1 cellular context compared by ENCODE assay signal in the genomic region with DNA sequence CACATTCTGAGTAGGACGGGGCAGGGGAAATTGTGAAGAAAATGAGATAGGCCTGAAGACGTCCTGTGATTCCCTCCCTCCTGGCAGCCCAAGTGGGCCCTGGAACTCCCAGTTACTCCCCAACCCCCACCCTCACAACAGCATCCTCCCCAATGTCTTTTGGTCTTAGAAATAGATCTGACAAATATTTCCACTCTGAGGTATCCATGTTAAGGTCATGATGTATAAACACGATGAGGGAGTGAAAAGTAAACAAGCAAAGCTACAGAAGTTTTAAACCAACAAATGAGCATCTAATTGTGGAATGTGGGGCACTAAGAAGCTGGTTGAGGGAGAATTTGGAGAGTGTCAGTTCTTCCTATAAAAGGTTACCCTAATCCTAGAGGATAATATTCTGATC.
A peak's percentile ranks its signal among the peaks of the same experiment; 100 is the strongest.
TF ChIP-seq lines count a peak whose summit lies in the region.

No MANE protein-coding gene starts in this region.

TF ChIP-seq in HepG2, 621 proteins besides CTCF, POLR2A, EP300 and RAD21 (continued from another document):
- TF ChIP-seq, protein P1, sequence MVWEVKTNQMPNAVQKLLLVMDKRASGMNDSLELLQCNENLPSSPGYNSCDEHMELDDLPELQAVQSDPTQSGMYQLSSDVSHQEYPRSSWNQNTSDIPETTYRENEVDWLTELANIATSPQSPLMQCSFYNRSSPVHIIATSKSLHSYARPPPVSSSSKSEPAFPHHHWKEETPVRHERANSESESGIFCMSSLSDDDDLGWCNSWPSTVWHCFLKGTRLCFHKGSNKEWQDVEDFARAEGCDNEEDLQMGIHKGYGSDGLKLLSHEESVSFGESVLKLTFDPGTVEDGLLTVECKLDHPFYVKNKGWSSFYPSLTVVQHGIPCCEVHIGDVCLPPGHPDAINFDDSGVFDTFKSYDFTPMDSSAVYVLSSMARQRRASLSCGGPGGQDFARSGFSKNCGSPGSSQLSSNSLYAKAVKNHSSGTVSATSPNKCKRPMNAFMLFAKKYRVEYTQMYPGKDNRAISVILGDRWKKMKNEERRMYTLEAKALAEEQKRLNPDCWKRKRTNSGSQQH (CRISPR knock-in tag; IDR thresholded peaks at IDR 0.05; ENCODE audit: low read depth) = no peak
- TF ChIP-seq, protein P2, sequence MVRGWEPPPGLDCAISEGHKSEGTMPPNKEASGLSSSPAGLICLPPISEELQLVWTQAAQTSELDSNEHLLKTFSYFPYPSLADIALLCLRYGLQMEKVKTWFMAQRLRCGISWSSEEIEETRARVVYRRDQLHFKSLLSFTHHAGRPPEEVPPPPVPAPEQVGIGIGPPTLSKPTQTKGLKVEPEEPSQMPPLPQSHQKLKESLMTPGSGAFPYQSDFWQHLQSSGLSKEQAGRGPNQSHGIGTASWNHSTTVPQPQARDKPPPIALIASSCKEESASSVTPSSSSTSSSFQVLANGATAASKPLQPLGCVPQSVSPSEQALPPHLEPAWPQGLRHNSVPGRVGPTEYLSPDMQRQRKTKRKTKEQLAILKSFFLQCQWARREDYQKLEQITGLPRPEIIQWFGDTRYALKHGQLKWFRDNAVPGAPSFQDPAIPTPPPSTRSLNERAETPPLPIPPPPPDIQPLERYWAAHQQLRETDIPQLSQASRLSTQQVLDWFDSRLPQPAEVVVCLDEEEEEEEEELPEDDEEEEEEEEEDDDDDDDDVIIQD (CRISPR knock-in tag; IDR thresholded peaks at IDR 0.05; ENCODE audit: low read depth) = peak; percentile 24; the same call in 1 of the 2 replicates
